ENCODE assay signal across 20 cellular contexts in genomic region chr20:49993301-49993751, GRCh38. TPM values are rescaled to one million over a fixed set of nuclear protein-coding genes. Genes with fewer than 3 reads are reported as not detected.
DNase-seq lines count a peak whose midpoint lies in the region; ATAC-seq, FAIRE-seq and TF ChIP-seq lines count a peak whose summit lies in the region.
"Had no signal": no experiment of that assay in that cellular context is flagged by ENCODE, and none has a peak within 500 bp of the region (broad histone marks: within the 10 kb centered on the region; RNA-seq: fewer than 3 reads in every experiment).

No MANE protein-coding gene starts in this region.

- CTCF ChIA-PET in H1 (lab: Charles Lee; ENCODE audit: partially characterized antibody), result interaction anchor here (21.7 kb wide), 1 partner anchor 75 kb away, joined by 514 read pairs; no protein-coding TSS in a partner anchor

- no peak for TF ChIP-seq RAD21 in H1 (IDR thresholded peaks at IDR 0.05 in 1 of 2, conservative IDR thresholded peaks at IDR 0.05 in 1 of 2; ENCODE audit: low read depth in 2 of 2, low read length in 2 of 2)

- no peaks in the 10 kb centered on the region for H3K27me3 ChIP-seq in heart right ventricle
- H3K27me3 ChIP-seq in H1 (replicated peaks in 1 of 4; ENCODE audit: control insufficient read depth in 3 of 4, extremely low read depth in 1 of 4, insufficient read depth in 3 of 4, low read length in 3 of 4), result no peaks in the 10 kb centered on the region
- no peaks in the 10 kb centered on the region for H3K27me3 ChIP-seq in upper lobe of right lung
- H3K27me3 ChIP-seq: upper lobe of left lung had no signal

- 0 out of 2 replicates have a peak overlapping the region, but pooled peaks have one; percentile 43 for H2BK20ac ChIP-seq in H1 (ENCODE audit: low read length)

- no peak overlapping the region for H2BK15ac ChIP-seq in H1 (ENCODE audit: low read length)

- H4K20me1 ChIP-seq in H1 (replicated peaks in 1 of 2; ENCODE audit: control insufficient read depth in 1 of 2, insufficient read depth in 2 of 2, low read length in 2 of 2), result no peaks in the 10 kb centered on the region

- no peaks in the 10 kb centered on the region for H3K79me1 ChIP-seq in H1 (ENCODE audit: low read depth, low read length)

- no peak for TF ChIP-seq POLR2A in H1 (IDR thresholded peaks at IDR 0.05; ENCODE audit: control extremely low read depth in 1 of 2, low read depth in 2 of 2, low read length in 2 of 2)

- DNase-seq in heart right ventricle (no peak), Right ventricle myocardium inferior (ENCODE audit: missing footprints) (no peak), OCI-M2 (lab: John Stamatoyannopoulos, UW; ENCODE audit: unreplicated experiment) (peak; percentile 37), H1 (ENCODE audit: low read depth in 1 of 2, low spot score in 2 of 2) (no peak), upper lobe of right lung (no peak), amygdala (lab: John Stamatoyannopoulos, UW) (no peak)
- DNase-seq in activated T-cell treated with anti-CD3 and anti-CD28 coated beads, Interleukin-2, amount 50 U/mL, for 48 hours, result no peak
- DNase-seq: activated effector memory CD4-positive, alpha-beta T cell treated with Interleukin-2 at 50 U/mL for 16 hours; anterior cingulate cortex; CD4-positive, CD25-positive, alpha-beta regulatory T cell; foreskin keratinocyte; lower lobe of right lung; natural killer cell; NCI-H1694; NCI-H345; SW 1271; upper lobe of left lung had no signal

- ATAC-seq in heart right ventricle (no peak), Right ventricle myocardium inferior (no peak), upper lobe of right lung (peak; percentile 33), GM18870 (IDR thresholded peaks at IDR 0.05; ENCODE audit: unreplicated experiment) (no peak)
- ATAC-seq: foreskin keratinocyte, lower lobe of right lung, natural killer cell had no signal

- peak overlapping the region; percentile 22 for H4K91ac ChIP-seq in H1 (replicated peaks; ENCODE audit: insufficient read length, low read length)

- H3K79me2 ChIP-seq in H1 (ENCODE audit: control insufficient read depth in 1 of 2, insufficient read depth in 2 of 2, low read length in 2 of 2), result no peaks in the 10 kb centered on the region

- peak overlapping the region in 6 of 10 donors; percentile 10 to 64 (median 25) for H3K27ac ChIP-seq in heart right ventricle
- H3K27ac ChIP-seq in H1 (ENCODE audit: low read depth, low read length), result no peak overlapping the region
- H3K27ac ChIP-seq in upper lobe of right lung, result no peak overlapping the region
- H3K27ac ChIP-seq: foreskin keratinocyte, lower lobe of right lung, prostate gland had no signal

- H3K4me1 ChIP-seq in heart right ventricle (peaks cover 9 to 42% (median 38%) of the 10 kb centered on the region in 9 donors), H1 (replicated peaks in 1 of 4; ENCODE audit: control insufficient read depth in 3 of 4, insufficient read depth in 4 of 4, low read length in 3 of 4) (peaks cover 17 to 22% (median 21%) of the 10 kb centered on the region in 4 experiments), upper lobe of right lung (peaks cover 21% of the 10 kb centered on the region)
- H3K4me1 ChIP-seq: foreskin keratinocyte had no signal

- no peak overlapping the region for H2BK5ac ChIP-seq in H1 (ENCODE audit: low read depth, low read length)

- H3K18ac ChIP-seq in H1 (ENCODE audit: extremely low read depth, low read length), result no peak overlapping the region

- no peak for TF ChIP-seq EP300 in H1 (IDR thresholded peaks at IDR 0.05; ENCODE audit: borderline replicate concordance in 1 of 2, low read depth in 2 of 2, low read length in 2 of 2)

- intact Hi-C loops in heart right ventricle (cut with DNase I) (no loop called here), Right ventricle myocardium inferior (cut with DNase I) (no loop called here), upper lobe of right lung (cut with DNase I) (no loop called here)

- H4K8ac ChIP-seq in H1 (ENCODE audit: extremely low read depth, insufficient read depth, low read length), result no peak overlapping the region

- 78 to 80% methylated on average over 6 of the region's 6 CpGs for WGBS in heart right ventricle, 2 donors
- WGBS in H1 (ENCODE audit: extremely low coverage in 1 of 2, insufficient coverage in 1 of 2, insufficient read length in 1 of 2, insufficient replicate concordance in 2 of 2, low coverage in 1 of 2, low lambda C conversion rate in 2 of 2, missing lambda C conversion rate in 1 of 2), 2 experiments, result 76% methylated on average over 6 of the region's 6 CpGs; no CpG with 5 or more reads in 1 of the 2 experiments

- H2BK12ac ChIP-seq in H1 (ENCODE audit: low read depth, low read length), result no peak overlapping the region

- H3K4me2 ChIP-seq in H1 (ENCODE audit: insufficient read depth in 1 of 2, low read depth in 2 of 2, low read length in 2 of 2), result no peak overlapping the region

- H2AK5ac ChIP-seq in H1 (ENCODE audit: low read depth, low read length), result no peak overlapping the region

- no peak overlapping the region for H3K14ac ChIP-seq in H1 (ENCODE audit: insufficient read length)

- FAIRE-seq in H1 (lab: Jason Lieb, UNC), result no peak
- FAIRE-seq: endometrium had no signal

- no peak overlapping the region for H3K4ac ChIP-seq in H1 (replicated peaks; ENCODE audit: insufficient read length, low read depth, low read length)

- no peak for TF ChIP-seq CTCF in heart right ventricle (IDR thresholded peaks at IDR 0.05)
- TF ChIP-seq CTCF in H1 (IDR thresholded peaks at IDR 0.05; ENCODE audit: control extremely low read depth in 1 of 3, insufficient read depth in 1 of 3, low read depth in 1 of 3, low read length in 3 of 3), result no peak
- TF ChIP-seq CTCF in upper lobe of right lung (IDR thresholded peaks at IDR 0.05), result no peak

- no peak overlapping the region for H2BK120ac ChIP-seq in H1 (replicated peaks; ENCODE audit: low read depth, low read length)

- no peak overlapping the region for H3K23ac ChIP-seq in H1 (ENCODE audit: insufficient read length)

- no peak overlapping the region for H3K9ac ChIP-seq in H1 (replicated peaks in 1 of 4; ENCODE audit: extremely low read depth in 1 of 4, low read depth in 3 of 4, low read length in 3 of 4)

- H2AFZ ChIP-seq in H1 (ENCODE audit: low read length), result no peak overlapping the region

- no peaks in the 10 kb centered on the region for H3K9me3 ChIP-seq in heart right ventricle
- H3K9me3 ChIP-seq in H1 (ENCODE audit: insufficient read depth in 2 of 2, low read depth in 1 of 2, low read length in 1 of 2), result no peaks in the 10 kb centered on the region
- no peaks in the 10 kb centered on the region for H3K9me3 ChIP-seq in upper lobe of right lung
- H3K9me3 ChIP-seq: lower lobe of right lung, prostate gland, upper lobe of left lung had no signal

- no peaks in the 10 kb centered on the region for H3K23me2 ChIP-seq in H1 (ENCODE audit: low read depth, low read length)

- POLR2A ChIA-PET in H1 (lab: Charles Lee; ENCODE audit: partially characterized antibody), result interaction anchor here (1.1 to 1.9 kb wide), 3 partner anchors 10 to 285 kb away, joined by 4 to 10 read pairs (median 4); partner anchors contain the start of gene SNAI1

- H3K4me3 ChIP-seq in heart right ventricle (no peak overlapping the region), H1 (ENCODE audit: extremely low read depth in 1 of 4, insufficient read depth in 2 of 4, low read depth in 3 of 4, low read length in 4 of 4) (no peak overlapping the region), upper lobe of right lung (no peak overlapping the region)
- H3K4me3 ChIP-seq: lower lobe of right lung, prostate gland, upper lobe of left lung had no signal

- H3K36me3 ChIP-seq in heart right ventricle (peaks cover 0 to 6% (median 0%) of the 10 kb centered on the region in 9 donors), H1 (ENCODE audit: control insufficient read depth in 2 of 4, insufficient read depth in 4 of 4, low read length in 3 of 4) (peaks cover 0 to 5% (median 0%) of the 10 kb centered on the region in 4 experiments; a peak in 1 of 8 replicates), upper lobe of right lung (peaks cover 2% of the 10 kb centered on the region)
- H3K36me3 ChIP-seq: lower lobe of right lung, prostate gland had no signal

- H3K56ac ChIP-seq in H1 (replicated peaks; ENCODE audit: insufficient read length, low read depth, low read length), result no peak overlapping the region

- no peak overlapping the region for H4K5ac ChIP-seq in H1 (ENCODE audit: insufficient read length, low read depth, low read length)

TF ChIP-seq in H1, 55 proteins besides CTCF, POLR2A, EP300 and RAD21 (continues in another document):
- TF ChIP-seq TAF7 (optimal IDR thresholded peaks at IDR 0.05; ENCODE audit: borderline replicate concordance, low read depth, low read length), result no peak
- TF ChIP-seq RXRA (IDR thresholded peaks at IDR 0.05; ENCODE audit: insufficient read depth, low read depth, low read length), result no peak
- TF ChIP-seq RNF2 (IDR thresholded peaks at IDR 0.05; ENCODE audit: borderline replicate concordance, low read depth, low read length, missing control alignments, poor library complexity, severe bottlenecking), result no peak
- no peak for TF ChIP-seq POLR2AphosphoS5 (IDR thresholded peaks at IDR 0.05; ENCODE audit: low read depth, low read length)

RNA-seq across cellular contexts. Expression of gene SNAI1, which starts 10.5 kb away (rescaled TPM):
- total RNA-seq in heart right ventricle (1 to 10 TPM in 8 of 10 donors, under 1 TPM in 2; 0.59 to 7.6 (median 2.8) TPM), Right ventricle myocardium inferior (0.73 TPM), upper lobe of right lung (10.6 TPM)
- polyA plus RNA-seq in heart right ventricle (1 to 10 TPM; 1.8 to 3.2 TPM), H1 (2011; rRNA removed) (8.0 and 10.6 TPM in 2 replicates)
- total RNA-seq in H1 (2021; fragmentation: NEBNext Ultra II Directional; extraction: Animal tissue kit (Norgen Biotek cat#: 25700)), result 6.5 and 7.7 TPM in 2 replicates
- 2.0 TPM for polyA plus RNA-seq in H1 (2011; cell fraction: cytosol; rRNA removed)
- 6.6 TPM for polyA plus RNA-seq in H1 (2011; cell fraction: nucleus; rRNA removed)
- 6.9 to 10.2 TPM (median 8.7 TPM) in 4 replicates for polyA plus RNA-seq in H1 (2012, experiment 1 of 2)
- 10.4 TPM for polyA plus RNA-seq in H1 (2012, experiment 2 of 2)
- polyA plus RNA-seq in H1 (2013, experiment 1 of 2), result 6.9 TPM
- 7.0 TPM for polyA plus RNA-seq in H1 (2013, experiment 2 of 2)
- 1.3 and 2.7 TPM in 2 replicates for polyA minus RNA-seq in H1 (2011; rRNA and poly(A)+ RNA removed)
- polyA minus RNA-seq in H1 (2011; cell fraction: cytosol; rRNA and poly(A)+ RNA removed), result 2.4 TPM
- 7.8 TPM for polyA minus RNA-seq in H1 (2011; cell fraction: nucleus; rRNA and poly(A)+ RNA removed)

RNA-seq across cellular contexts. Expression of gene RNF114, which starts 57.1 kb away (rescaled TPM):
- 10 to 100 TPM; 41.5 to 60.3 (median 52.1) TPM for total RNA-seq in heart right ventricle
- polyA plus RNA-seq in heart right ventricle, result 10 to 100 TPM; 45.0 to 49.5 TPM
- 47.6 TPM for total RNA-seq in Right ventricle myocardium inferior
- total RNA-seq in H1 (2021; fragmentation: NEBNext Ultra II Directional; extraction: Animal tissue kit (Norgen Biotek cat#: 25700)), result 81.7 and 82.0 TPM in 2 replicates
- polyA plus RNA-seq in H1 (2011; rRNA removed), result 89.9 and 158 TPM in 2 replicates
- polyA plus RNA-seq in H1 (2011; cell fraction: cytosol; rRNA removed), result 160 TPM
- 99.9 TPM for polyA plus RNA-seq in H1 (2011; cell fraction: nucleus; rRNA removed)
- polyA plus RNA-seq in H1 (2012, experiment 1 of 2), result 66.8 to 91.7 TPM (median 75.1 TPM) in 4 replicates
- polyA plus RNA-seq in H1 (2012, experiment 2 of 2), result 39.6 TPM
- 51.2 TPM for polyA plus RNA-seq in H1 (2013, experiment 1 of 2)
- 51.8 TPM for polyA plus RNA-seq in H1 (2013, experiment 2 of 2)
- 62.2 and 63.1 TPM in 2 replicates for polyA minus RNA-seq in H1 (2011; rRNA and poly(A)+ RNA removed)
- 69.6 TPM for polyA minus RNA-seq in H1 (2011; cell fraction: cytosol; rRNA and poly(A)+ RNA removed)
- 40.6 TPM for polyA minus RNA-seq in H1 (2011; cell fraction: nucleus; rRNA and poly(A)+ RNA removed)
- total RNA-seq in upper lobe of right lung, result 74.7 TPM

Comparison
In these comparisons a context has a peak if more than half of its experiments do, and no peak if none do; other contexts are left out.
1. H3K27ac ChIP-seq: peak in heart right ventricle (6 of 10); none in H1 (single experiment) and upper lobe of right lung (single experiment).